ENCODE assay signal across 29 cellular contexts in genomic region chr6:16551466-16551865, GRCh38.
"Had no signal": no experiment of that assay in that cellular context is flagged by ENCODE, and none has a peak within 500 bp of the region (broad histone marks: within the 10 kb centered on the region; RNA-seq: fewer than 3 reads in every experiment).

No MANE protein-coding gene starts in this region.

- H3K9me3 Mint-ChIP-seq: dendritic cell treated with granulocyte-macrophage colony-stimulating factor and Interleukin-4, amounts not matched to agents 40 ng/mL and 50 ng/mL, for 4 days; mesothelial cell of epicardium; nephron progenitor cell; stimulated activated naive CD8-positive, alpha-beta T cell treated with anti-CD3 and anti-CD28 coated beads, Interleukin-15, amount 100 ng/mL, for 72 hours had no signal

- H3K4me1 Mint-ChIP-seq: stimulated activated naive CD8-positive, alpha-beta T cell treated with anti-CD3 and anti-CD28 coated beads, Interleukin-15, amount 100 ng/mL, for 72 hours had no signal

- DNase-seq: cerebellar nuclear complex; colonic mucosa; effector memory CD4-positive, alpha-beta T cell; foreskin melanocyte; glutamatergic neuron; heart right ventricle; hippocampal formation; mesenchymal stem cell; naive thymus-derived CD4-positive, alpha-beta T cell; nephron progenitor cell; occipital lobe; pancreas; right lobe of liver; small intestine; stimulated activated CD4-positive, alpha-beta T cell treated with anti-CD3 and anti-CD28 coated beads, Interleukin-12 subunit alpha, Interleukin-12 subunit beta, amount 100 ng/mL, for 4 hours; stimulated activated CD4-positive, alpha-beta T cell treated with anti-CD3 and anti-CD28 coated beads, Interleukin-1b, Interleukin-23, amount 100 ng/mL, for 48 hours; stimulated activated CD4-positive, alpha-beta T cell treated with anti-CD3 and anti-CD28 coated beads, Interleukin-4, amount 100 ng/mL, for 1 hour; stimulated activated CD8-positive, alpha-beta memory T cell treated with anti-CD3 and anti-CD28 coated beads, Interleukin-4, amount 100 ng/mL, for 48 hours; stimulated activated naive CD4-positive, alpha-beta T cell; stimulated activated naive CD8-positive, alpha-beta T cell treated with anti-CD3 and anti-CD28 coated beads, Interleukin-15, amount 100 ng/mL, for 72 hours; testis; tibial artery; upper lobe of left lung; uterus had no signal

- ATAC-seq: heart right ventricle; left lobe of liver; naive thymus-derived CD4-positive, alpha-beta T cell; pancreas; right lobe of liver; stimulated activated naive CD8-positive, alpha-beta T cell treated with anti-CD3 and anti-CD28 coated beads, Interleukin-15, amount 100 ng/mL, for 72 hours had no signal

- H3K4me3 Mint-ChIP-seq: dendritic cell treated with granulocyte-macrophage colony-stimulating factor and Interleukin-4, amounts not matched to agents 40 ng/mL and 50 ng/mL, for 4 days; mesothelial cell of epicardium; naive thymus-derived CD4-positive, alpha-beta T cell; nephron progenitor cell; stimulated activated naive CD8-positive, alpha-beta T cell treated with anti-CD3 and anti-CD28 coated beads, Interleukin-15, amount 100 ng/mL, for 72 hours had no signal

- H3K27me3 Mint-ChIP-seq: dendritic cell treated with granulocyte-macrophage colony-stimulating factor and Interleukin-4, amounts not matched to agents 40 ng/mL and 50 ng/mL, for 4 days; naive thymus-derived CD4-positive, alpha-beta T cell; stimulated activated naive CD8-positive, alpha-beta T cell treated with anti-CD3 and anti-CD28 coated beads, Interleukin-15, amount 100 ng/mL, for 72 hours had no signal

- H3K27ac Mint-ChIP-seq: dendritic cell treated with granulocyte-macrophage colony-stimulating factor and Interleukin-4, amounts not matched to agents 40 ng/mL and 50 ng/mL, for 4 days; mesothelial cell of epicardium; nephron progenitor cell had no signal

- H3K4me3 ChIP-seq: colonic mucosa, esophagus muscularis mucosa, heart right ventricle, lung, pancreas, right lobe of liver, testis, tibial artery, upper lobe of left lung, uterus had no signal
